ENCODE assay signal across 1 cellular context in the genomic region with DNA sequence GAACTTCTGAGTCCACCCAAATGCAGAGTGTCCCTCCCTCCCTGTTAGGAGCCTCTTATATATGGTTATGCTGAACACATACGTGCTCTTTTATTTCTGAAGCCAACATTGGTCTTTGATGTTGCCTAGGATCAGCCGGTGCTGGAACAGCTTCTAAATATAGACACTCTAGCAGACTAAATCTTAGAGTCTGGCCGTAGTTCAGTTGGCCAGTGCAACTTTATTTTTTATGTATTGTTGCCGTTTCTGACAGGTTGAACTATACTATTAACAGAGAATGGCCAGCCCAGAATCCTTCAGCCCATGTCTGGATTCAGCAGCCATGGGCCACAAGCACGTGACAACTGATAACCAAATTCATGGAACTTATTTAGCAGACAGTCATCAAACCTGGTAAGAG.
TF ChIP-seq lines count a peak whose summit lies in the region.

No MANE protein-coding gene starts in this region.

TF ChIP-seq in WTC11, 78 proteins besides CTCF, POLR2A, EP300 and RAD21 (continued from another document):
- TF ChIP-seq, protein P1, sequence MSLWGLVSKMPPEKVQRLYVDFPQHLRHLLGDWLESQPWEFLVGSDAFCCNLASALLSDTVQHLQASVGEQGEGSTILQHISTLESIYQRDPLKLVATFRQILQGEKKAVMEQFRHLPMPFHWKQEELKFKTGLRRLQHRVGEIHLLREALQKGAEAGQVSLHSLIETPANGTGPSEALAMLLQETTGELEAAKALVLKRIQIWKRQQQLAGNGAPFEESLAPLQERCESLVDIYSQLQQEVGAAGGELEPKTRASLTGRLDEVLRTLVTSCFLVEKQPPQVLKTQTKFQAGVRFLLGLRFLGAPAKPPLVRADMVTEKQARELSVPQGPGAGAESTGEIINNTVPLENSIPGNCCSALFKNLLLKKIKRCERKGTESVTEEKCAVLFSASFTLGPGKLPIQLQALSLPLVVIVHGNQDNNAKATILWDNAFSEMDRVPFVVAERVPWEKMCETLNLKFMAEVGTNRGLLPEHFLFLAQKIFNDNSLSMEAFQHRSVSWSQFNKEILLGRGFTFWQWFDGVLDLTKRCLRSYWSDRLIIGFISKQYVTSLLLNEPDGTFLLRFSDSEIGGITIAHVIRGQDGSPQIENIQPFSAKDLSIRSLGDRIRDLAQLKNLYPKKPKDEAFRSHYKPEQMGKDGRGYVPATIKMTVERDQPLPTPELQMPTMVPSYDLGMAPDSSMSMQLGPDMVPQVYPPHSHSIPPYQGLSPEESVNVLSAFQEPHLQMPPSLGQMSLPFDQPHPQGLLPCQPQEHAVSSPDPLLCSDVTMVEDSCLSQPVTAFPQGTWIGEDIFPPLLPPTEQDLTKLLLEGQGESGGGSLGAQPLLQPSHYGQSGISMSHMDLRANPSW (CRISPR knock-in tag; conservative IDR thresholded peaks at IDR 0.05; ENCODE audit: low read depth) = no peak
- TF ChIP-seq, protein P2, sequence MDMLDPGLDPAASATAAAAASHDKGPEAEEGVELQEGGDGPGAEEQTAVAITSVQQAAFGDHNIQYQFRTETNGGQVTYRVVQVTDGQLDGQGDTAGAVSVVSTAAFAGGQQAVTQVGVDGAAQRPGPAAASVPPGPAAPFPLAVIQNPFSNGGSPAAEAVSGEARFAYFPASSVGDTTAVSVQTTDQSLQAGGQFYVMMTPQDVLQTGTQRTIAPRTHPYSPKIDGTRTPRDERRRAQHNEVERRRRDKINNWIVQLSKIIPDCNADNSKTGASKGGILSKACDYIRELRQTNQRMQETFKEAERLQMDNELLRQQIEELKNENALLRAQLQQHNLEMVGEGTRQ (CRISPR knock-in tag; IDR thresholded peaks at IDR 0.05) = no peak
- TF ChIP-seq NR2C2 (CRISPR knock-in tag; IDR thresholded peaks at IDR 0.05) (no peak), GRHL2 (CRISPR knock-in tag; IDR thresholded peaks at IDR 0.05; ENCODE audit: insufficient replicate concordance, severe bottlenecking) (no peak), ARID4B (CRISPR knock-in tag; IDR thresholded peaks at IDR 0.05; ENCODE audit: borderline replicate concordance) (no peak), AR (CRISPR knock-in tag; IDR thresholded peaks at IDR 0.05) (no peak), EMX1 (CRISPR knock-in tag; IDR thresholded peaks at IDR 0.05) (no peak), OVOL2 (CRISPR knock-in tag; IDR thresholded peaks at IDR 0.05; ENCODE audit: borderline replicate concordance) (no peak), JAZF1 (CRISPR knock-in tag; IDR thresholded peaks at IDR 0.05) (no peak), HMGA2 (CRISPR knock-in tag; IDR thresholded peaks at IDR 0.05) (no peak)
- TF ChIP-seq, protein P3, sequence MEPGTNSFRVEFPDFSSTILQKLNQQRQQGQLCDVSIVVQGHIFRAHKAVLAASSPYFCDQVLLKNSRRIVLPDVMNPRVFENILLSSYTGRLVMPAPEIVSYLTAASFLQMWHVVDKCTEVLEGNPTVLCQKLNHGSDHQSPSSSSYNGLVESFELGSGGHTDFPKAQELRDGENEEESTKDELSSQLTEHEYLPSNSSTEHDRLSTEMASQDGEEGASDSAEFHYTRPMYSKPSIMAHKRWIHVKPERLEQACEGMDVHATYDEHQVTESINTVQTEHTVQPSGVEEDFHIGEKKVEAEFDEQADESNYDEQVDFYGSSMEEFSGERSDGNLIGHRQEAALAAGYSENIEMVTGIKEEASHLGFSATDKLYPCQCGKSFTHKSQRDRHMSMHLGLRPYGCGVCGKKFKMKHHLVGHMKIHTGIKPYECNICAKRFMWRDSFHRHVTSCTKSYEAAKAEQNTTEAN (CRISPR knock-in tag; IDR thresholded peaks at IDR 0.05) = no peak
- TF ChIP-seq, protein P4, sequence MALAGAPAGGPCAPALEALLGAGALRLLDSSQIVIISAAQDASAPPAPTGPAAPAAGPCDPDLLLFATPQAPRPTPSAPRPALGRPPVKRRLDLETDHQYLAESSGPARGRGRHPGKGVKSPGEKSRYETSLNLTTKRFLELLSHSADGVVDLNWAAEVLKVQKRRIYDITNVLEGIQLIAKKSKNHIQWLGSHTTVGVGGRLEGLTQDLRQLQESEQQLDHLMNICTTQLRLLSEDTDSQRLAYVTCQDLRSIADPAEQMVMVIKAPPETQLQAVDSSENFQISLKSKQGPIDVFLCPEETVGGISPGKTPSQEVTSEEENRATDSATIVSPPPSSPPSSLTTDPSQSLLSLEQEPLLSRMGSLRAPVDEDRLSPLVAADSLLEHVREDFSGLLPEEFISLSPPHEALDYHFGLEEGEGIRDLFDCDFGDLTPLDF (CRISPR knock-in tag; IDR thresholded peaks at IDR 0.05) = no peak
- TF ChIP-seq, protein P5, sequence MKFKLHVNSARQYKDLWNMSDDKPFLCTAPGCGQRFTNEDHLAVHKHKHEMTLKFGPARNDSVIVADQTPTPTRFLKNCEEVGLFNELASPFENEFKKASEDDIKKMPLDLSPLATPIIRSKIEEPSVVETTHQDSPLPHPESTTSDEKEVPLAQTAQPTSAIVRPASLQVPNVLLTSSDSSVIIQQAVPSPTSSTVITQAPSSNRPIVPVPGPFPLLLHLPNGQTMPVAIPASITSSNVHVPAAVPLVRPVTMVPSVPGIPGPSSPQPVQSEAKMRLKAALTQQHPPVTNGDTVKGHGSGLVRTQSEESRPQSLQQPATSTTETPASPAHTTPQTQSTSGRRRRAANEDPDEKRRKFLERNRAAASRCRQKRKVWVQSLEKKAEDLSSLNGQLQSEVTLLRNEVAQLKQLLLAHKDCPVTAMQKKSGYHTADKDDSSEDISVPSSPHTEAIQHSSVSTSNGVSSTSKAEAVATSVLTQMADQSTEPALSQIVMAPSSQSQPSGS (CRISPR knock-in tag; IDR thresholded peaks at IDR 0.05; ENCODE audit: borderline replicate concordance, low read depth) = no peak
- TF ChIP-seq, protein P6, sequence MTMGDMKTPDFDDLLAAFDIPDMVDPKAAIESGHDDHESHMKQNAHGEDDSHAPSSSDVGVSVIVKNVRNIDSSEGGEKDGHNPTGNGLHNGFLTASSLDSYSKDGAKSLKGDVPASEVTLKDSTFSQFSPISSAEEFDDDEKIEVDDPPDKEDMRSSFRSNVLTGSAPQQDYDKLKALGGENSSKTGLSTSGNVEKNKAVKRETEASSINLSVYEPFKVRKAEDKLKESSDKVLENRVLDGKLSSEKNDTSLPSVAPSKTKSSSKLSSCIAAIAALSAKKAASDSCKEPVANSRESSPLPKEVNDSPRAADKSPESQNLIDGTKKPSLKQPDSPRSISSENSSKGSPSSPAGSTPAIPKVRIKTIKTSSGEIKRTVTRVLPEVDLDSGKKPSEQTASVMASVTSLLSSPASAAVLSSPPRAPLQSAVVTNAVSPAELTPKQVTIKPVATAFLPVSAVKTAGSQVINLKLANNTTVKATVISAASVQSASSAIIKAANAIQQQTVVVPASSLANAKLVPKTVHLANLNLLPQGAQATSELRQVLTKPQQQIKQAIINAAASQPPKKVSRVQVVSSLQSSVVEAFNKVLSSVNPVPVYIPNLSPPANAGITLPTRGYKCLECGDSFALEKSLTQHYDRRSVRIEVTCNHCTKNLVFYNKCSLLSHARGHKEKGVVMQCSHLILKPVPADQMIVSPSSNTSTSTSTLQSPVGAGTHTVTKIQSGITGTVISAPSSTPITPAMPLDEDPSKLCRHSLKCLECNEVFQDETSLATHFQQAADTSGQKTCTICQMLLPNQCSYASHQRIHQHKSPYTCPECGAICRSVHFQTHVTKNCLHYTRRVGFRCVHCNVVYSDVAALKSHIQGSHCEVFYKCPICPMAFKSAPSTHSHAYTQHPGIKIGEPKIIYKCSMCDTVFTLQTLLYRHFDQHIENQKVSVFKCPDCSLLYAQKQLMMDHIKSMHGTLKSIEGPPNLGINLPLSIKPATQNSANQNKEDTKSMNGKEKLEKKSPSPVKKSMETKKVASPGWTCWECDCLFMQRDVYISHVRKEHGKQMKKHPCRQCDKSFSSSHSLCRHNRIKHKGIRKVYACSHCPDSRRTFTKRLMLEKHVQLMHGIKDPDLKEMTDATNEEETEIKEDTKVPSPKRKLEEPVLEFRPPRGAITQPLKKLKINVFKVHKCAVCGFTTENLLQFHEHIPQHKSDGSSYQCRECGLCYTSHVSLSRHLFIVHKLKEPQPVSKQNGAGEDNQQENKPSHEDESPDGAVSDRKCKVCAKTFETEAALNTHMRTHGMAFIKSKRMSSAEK (CRISPR knock-in tag; IDR thresholded peaks at IDR 0.05; ENCODE audit: borderline replicate concordance) = no peak
- TF ChIP-seq, protein P7, sequence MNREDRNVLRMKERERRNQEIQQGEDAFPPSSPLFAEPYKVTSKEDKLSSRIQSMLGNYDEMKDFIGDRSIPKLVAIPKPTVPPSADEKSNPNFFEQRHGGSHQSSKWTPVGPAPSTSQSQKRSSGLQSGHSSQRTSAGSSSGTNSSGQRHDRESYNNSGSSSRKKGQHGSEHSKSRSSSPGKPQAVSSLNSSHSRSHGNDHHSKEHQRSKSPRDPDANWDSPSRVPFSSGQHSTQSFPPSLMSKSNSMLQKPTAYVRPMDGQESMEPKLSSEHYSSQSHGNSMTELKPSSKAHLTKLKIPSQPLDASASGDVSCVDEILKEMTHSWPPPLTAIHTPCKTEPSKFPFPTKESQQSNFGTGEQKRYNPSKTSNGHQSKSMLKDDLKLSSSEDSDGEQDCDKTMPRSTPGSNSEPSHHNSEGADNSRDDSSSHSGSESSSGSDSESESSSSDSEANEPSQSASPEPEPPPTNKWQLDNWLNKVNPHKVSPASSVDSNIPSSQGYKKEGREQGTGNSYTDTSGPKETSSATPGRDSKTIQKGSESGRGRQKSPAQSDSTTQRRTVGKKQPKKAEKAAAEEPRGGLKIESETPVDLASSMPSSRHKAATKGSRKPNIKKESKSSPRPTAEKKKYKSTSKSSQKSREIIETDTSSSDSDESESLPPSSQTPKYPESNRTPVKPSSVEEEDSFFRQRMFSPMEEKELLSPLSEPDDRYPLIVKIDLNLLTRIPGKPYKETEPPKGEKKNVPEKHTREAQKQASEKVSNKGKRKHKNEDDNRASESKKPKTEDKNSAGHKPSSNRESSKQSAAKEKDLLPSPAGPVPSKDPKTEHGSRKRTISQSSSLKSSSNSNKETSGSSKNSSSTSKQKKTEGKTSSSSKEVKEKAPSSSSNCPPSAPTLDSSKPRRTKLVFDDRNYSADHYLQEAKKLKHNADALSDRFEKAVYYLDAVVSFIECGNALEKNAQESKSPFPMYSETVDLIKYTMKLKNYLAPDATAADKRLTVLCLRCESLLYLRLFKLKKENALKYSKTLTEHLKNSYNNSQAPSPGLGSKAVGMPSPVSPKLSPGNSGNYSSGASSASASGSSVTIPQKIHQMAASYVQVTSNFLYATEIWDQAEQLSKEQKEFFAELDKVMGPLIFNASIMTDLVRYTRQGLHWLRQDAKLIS (CRISPR knock-in tag; IDR thresholded peaks at IDR 0.05; ENCODE audit: borderline replicate concordance) = no peak
TF ChIP-seq in WTC11: peak in this region for 0.
